ENCODE assay signal across 11 cellular contexts in the genomic region with DNA sequence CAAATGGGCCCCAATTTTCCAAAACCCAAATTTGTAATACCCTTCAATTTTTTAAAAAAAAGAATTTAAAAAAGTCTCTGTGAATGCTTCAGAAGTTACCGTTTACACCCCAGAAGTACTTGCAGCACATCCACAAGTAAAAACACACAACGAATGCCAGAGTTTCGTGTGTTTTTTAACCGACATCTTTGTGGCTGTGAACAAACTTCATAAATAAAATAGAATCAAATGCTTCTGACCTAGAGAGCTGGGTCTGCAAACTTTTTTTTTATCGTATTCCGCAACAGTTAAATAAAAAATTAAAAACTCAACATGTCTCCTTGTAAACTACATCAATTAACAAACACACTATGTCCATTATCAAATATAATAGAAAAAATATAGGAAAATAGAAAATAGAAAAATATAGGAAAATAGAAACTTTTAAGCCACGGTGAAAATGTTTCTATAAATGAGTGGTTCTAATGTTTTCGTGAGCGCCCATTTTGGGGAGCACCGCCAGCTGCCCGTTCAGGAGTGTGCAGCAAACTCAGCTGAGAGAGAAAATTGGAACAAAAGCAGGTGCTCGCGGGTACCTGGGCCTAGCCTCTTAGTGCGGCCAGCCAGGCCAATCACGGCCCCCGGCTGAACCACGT. TPM values are rescaled to one million over a fixed set of nuclear protein-coding genes. Genes with fewer than 3 reads are reported as not detected.
DNase-seq lines count a peak whose midpoint lies in the region; ATAC-seq and TF ChIP-seq lines count a peak whose summit lies in the region.
"Had no signal": no experiment of that assay in that cellular context is flagged by ENCODE, and none has a peak within 500 bp of the region (broad histone marks: within the 10 kb centered on the region; RNA-seq: fewer than 3 reads in every experiment).

No MANE protein-coding gene starts in this region.

- H3K4me3 ChIP-seq in stomach = peak overlapping the region; percentile 33 to 58 (median 42)

- H3K27ac ChIP-seq in stomach = no peak overlapping the region

- no peaks in the 10 kb centered on the region for H3K36me3 Mint-ChIP-seq in activated CD4-positive, alpha-beta memory T cell treated with anti-CD3 and anti-CD28 coated beads for 36 hours
- peaks cover 2% of the 10 kb centered on the region for H3K36me3 Mint-ChIP-seq in activated CD4-positive, alpha-beta memory T cell treated with anti-CD3 and anti-CD28 coated beads, Interleukin-2, amount 10 ng/mL, durations not matched to agents 7 days and 5 days (ENCODE audit: low read depth)

- no peaks in the 10 kb centered on the region for H3K9me3 ChIP-seq in stomach

- peaks cover 37% of the 10 kb centered on the region for H3K4me1 Mint-ChIP-seq in activated CD4-positive, alpha-beta memory T cell treated with anti-CD3 and anti-CD28 coated beads for 36 hours (ENCODE audit: low read depth)
- H3K4me1 Mint-ChIP-seq in activated CD4-positive, alpha-beta memory T cell treated with anti-CD3 and anti-CD28 coated beads, Interleukin-2, amount 10 ng/mL, durations not matched to agents 7 days and 5 days = peaks cover 14% of the 10 kb centered on the region

- peaks cover 68% of the 10 kb centered on the region for H3K27me3 Mint-ChIP-seq in activated CD4-positive, alpha-beta memory T cell treated with anti-CD3 and anti-CD28 coated beads for 36 hours
- peaks cover 80% of the 10 kb centered on the region for H3K27me3 Mint-ChIP-seq in activated CD4-positive, alpha-beta memory T cell treated with anti-CD3 and anti-CD28 coated beads, Interleukin-2, amount 10 ng/mL, durations not matched to agents 7 days and 5 days

- ATAC-seq in HG02970 (IDR thresholded peaks at IDR 0.05; ENCODE audit: low FRiP score, unreplicated experiment) = no peak

- intact Hi-C loops in activated CD4-positive, alpha-beta memory T cell treated with anti-CD3 and anti-CD28 coated beads for 36 hours (cut with micrococcal nuclease) = no loop called here
- intact Hi-C loops in stomach (cut with DNase I; ENCODE audit: low total_unique reads) = no loop called here

- TF ChIP-seq EP300 in stomach (IDR thresholded peaks at IDR 0.05) = no peak

- POLR2A ChIA-PET in activated CD4-positive, alpha-beta memory T cell treated with anti-CD3 and anti-CD28 coated beads for 36 hours (lab: Charles Lee) = no interaction called here
- POLR2A ChIA-PET in activated CD4-positive, alpha-beta memory T cell treated with anti-CD3 and anti-CD28 coated beads, Interleukin-2, amount 10 ng/mL, durations not matched to agents 7 days and 5 days (lab: Charles Lee) = no interaction called here

- H3K4me3 Mint-ChIP-seq in activated CD4-positive, alpha-beta memory T cell treated with anti-CD3 and anti-CD28 coated beads for 36 hours = no peak overlapping the region
- no peak overlapping the region for H3K4me3 Mint-ChIP-seq in activated CD4-positive, alpha-beta memory T cell treated with anti-CD3 and anti-CD28 coated beads, Interleukin-2, amount 10 ng/mL, durations not matched to agents 7 days and 5 days
- H3K4me3 Mint-ChIP-seq: activated naive CD8-positive, alpha-beta T cell treated with anti-CD3 and anti-CD28 coated beads, Interleukin-2, amount 10 ng/mL, durations not matched to agents 7 days and 5 days had no signal

- no peak overlapping the region for H3K27ac Mint-ChIP-seq in activated CD4-positive, alpha-beta memory T cell treated with anti-CD3 and anti-CD28 coated beads for 36 hours
- H3K27ac Mint-ChIP-seq in activated CD4-positive, alpha-beta memory T cell treated with anti-CD3 and anti-CD28 coated beads, Interleukin-2, amount 10 ng/mL, durations not matched to agents 7 days and 5 days = no peak overlapping the region
- H3K27ac Mint-ChIP-seq: activated naive CD8-positive, alpha-beta T cell treated with anti-CD3 and anti-CD28 coated beads, Interleukin-2, amount 10 ng/mL, durations not matched to agents 7 days and 5 days had no signal

- no peak for TF ChIP-seq CTCF in stomach (IDR thresholded peaks at IDR 0.05)

- DNase-seq in activated CD4-positive, alpha-beta memory T cell treated with anti-CD3 and anti-CD28 coated beads for 36 hours = peak; percentile 48
- no peak for DNase-seq in activated CD4-positive, alpha-beta memory T cell treated with anti-CD3 and anti-CD28 coated beads, Interleukin-2, amount 10 ng/mL, durations not matched to agents 7 days and 5 days
- peak; percentile 95 for DNase-seq in NCI-H526 treated with DMSO at 0.1 percent for 48 hours (lab: John Stamatoyannopoulos, UW)
- peak; percentile 4 for DNase-seq in fibroblast of peridontal ligament (ENCODE audit: extremely low read depth)
- DNase-seq in stomach = no peak
- no peak for DNase-seq in DMS53 treated with DMSO at 0.1 percent for 48 hours (lab: John Stamatoyannopoulos, UW; ENCODE audit: unreplicated experiment)
- no peak for DNase-seq in activated gamma-delta T cell treated with Interleukin-2 at 50 U/mL for 16 hours

- peaks cover 38 to 100% (median 90%) of the 10 kb centered on the region in 3 donors for H3K27me3 ChIP-seq in stomach

- no peaks in the 10 kb centered on the region for H3K9me3 Mint-ChIP-seq in activated CD4-positive, alpha-beta memory T cell treated with anti-CD3 and anti-CD28 coated beads for 36 hours
- no peaks in the 10 kb centered on the region for H3K9me3 Mint-ChIP-seq in activated CD4-positive, alpha-beta memory T cell treated with anti-CD3 and anti-CD28 coated beads, Interleukin-2, amount 10 ng/mL, durations not matched to agents 7 days and 5 days
- H3K9me3 Mint-ChIP-seq: activated naive CD8-positive, alpha-beta T cell treated with anti-CD3 and anti-CD28 coated beads, Interleukin-2, amount 10 ng/mL, durations not matched to agents 7 days and 5 days had no signal

- no peak for TF ChIP-seq POLR2A in stomach (IDR thresholded peaks at IDR 0.05)

- H3K4me1 ChIP-seq in stomach = peaks cover 37 to 72% (median 53%) of the 10 kb centered on the region in 4 donors

- CTCF ChIA-PET in activated CD4-positive, alpha-beta memory T cell treated with anti-CD3 and anti-CD28 coated beads for 36 hours (lab: Charles Lee) = interaction anchor here (0.7 to 2.7 kb wide), 3 partner anchors 35 to 93 kb away, joined by 3 to 21 read pairs (median 3); no protein-coding TSS in a partner anchor
- CTCF ChIA-PET in activated CD4-positive, alpha-beta memory T cell treated with anti-CD3 and anti-CD28 coated beads, Interleukin-2, amount 10 ng/mL, durations not matched to agents 7 days and 5 days (lab: Charles Lee) = interaction anchor here (1.0 kb wide), 1 partner anchor 89 kb away, joined by 3 read pairs; no protein-coding TSS in a partner anchor

- H3K36me3 ChIP-seq in stomach = no peaks in the 10 kb centered on the region

- WGBS in stomach, 5 donors = 13 to 19% (median 17%) methylated on average over 17 of the region's 17 CpGs

RNA-seq across cellular contexts. Expression of a gene that starts 0.4 kb away (rescaled TPM):
- not detected for total RNA-seq in activated CD4-positive, alpha-beta memory T cell treated with anti-CD3 and anti-CD28 coated beads for 36 hours
- not detected for total RNA-seq in activated CD4-positive, alpha-beta memory T cell treated with anti-CD3 and anti-CD28 coated beads, Interleukin-2, amount 10 ng/mL, durations not matched to agents 7 days and 5 days
- under 1 TPM in 2 of 5 donors, not detected in 3; 0.29 to 0.92 TPM for total RNA-seq in stomach
- 1 to 10 TPM in 2 of 3 donors, under 1 TPM in 1; 0.13 to 1.8 (median 1.2) TPM for polyA plus RNA-seq in stomach
- total RNA-seq: activated naive CD8-positive, alpha-beta T cell treated with anti-CD3 and anti-CD28 coated beads, Interleukin-2, amount 10 ng/mL, durations not matched to agents 7 days and 5 days; SK-MEL-5 had no signal
- polyA plus RNA-seq: BJ had no signal

RNA-seq across cellular contexts. Expression of a gene that starts 49.7 kb away (rescaled TPM):
- total RNA-seq in activated CD4-positive, alpha-beta memory T cell treated with anti-CD3 and anti-CD28 coated beads for 36 hours = not detected
- not detected for total RNA-seq in activated CD4-positive, alpha-beta memory T cell treated with anti-CD3 and anti-CD28 coated beads, Interleukin-2, amount 10 ng/mL, durations not matched to agents 7 days and 5 days
- total RNA-seq in stomach = 100 to 1,000 TPM in 1 of 5 donors, 1 to 10 TPM in 1, not detected in 3; 2.4 to 106 TPM
- under 1 TPM in 2 of 3 donors, not detected in 1; 0.03 to 0.12 TPM for polyA plus RNA-seq in stomach
- total RNA-seq: activated naive CD8-positive, alpha-beta T cell treated with anti-CD3 and anti-CD28 coated beads, Interleukin-2, amount 10 ng/mL, durations not matched to agents 7 days and 5 days had no signal
- polyA plus RNA-seq: BJ had no signal

Comparison
In these comparisons a context has a peak if more than half of its experiments do, and no peak if none do; other contexts are left out.
1. DNase-seq: peak in activated CD4-positive, alpha-beta memory T cell treated with anti-CD3 and anti-CD28 coated beads for 36 hours (single experiment), NCI-H526 treated with DMSO at 0.1 percent for 48 hours (single experiment) and fibroblast of peridontal ligament (single experiment); none in activated CD4-positive, alpha-beta memory T cell treated with anti-CD3 and anti-CD28 coated beads, Interleukin-2, amount 10 ng/mL, durations not matched to agents 7 days and 5 days (single experiment), stomach (single experiment), DMS53 treated with DMSO at 0.1 percent for 48 hours (single experiment) and activated gamma-delta T cell treated with Interleukin-2 at 50 U/mL for 16 hours (single experiment).